8 cellular contexts compared by ENCODE assay signal in the genomic region with DNA sequence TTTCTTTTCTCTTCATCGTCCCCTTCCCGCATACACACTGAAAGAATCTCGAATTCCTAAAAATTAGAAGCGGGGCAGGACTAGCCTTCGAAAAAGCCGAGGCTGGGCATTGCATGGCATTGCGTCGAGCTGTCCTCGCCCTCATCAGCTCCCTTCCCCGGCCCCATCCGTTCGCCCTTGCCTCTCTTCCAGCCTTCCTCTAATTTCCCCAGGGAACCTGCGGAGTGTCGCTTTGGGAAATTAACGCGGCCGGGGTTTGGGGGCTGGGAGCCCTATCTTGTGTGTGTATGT. TPM values are rescaled to one million over a fixed set of nuclear protein-coding genes. Genes with fewer than 3 reads are reported as not detected.
A peak's percentile ranks its signal among the peaks of the same experiment; 100 is the strongest.
DNase-seq lines count a peak whose midpoint lies in the region; ATAC-seq and TF ChIP-seq lines count a peak whose summit lies in the region.

No MANE protein-coding gene starts in this region.

- H3K36me3 Mint-ChIP-seq in activated naive CD4-positive, alpha-beta T cell treated with anti-CD3 and anti-CD28 coated beads, Interleukin-2, amount 50 U/mL, for 72 hours: peaks cover 21 to 32% of the 10 kb centered on the region in 2 donors

- H3K79me2 ChIP-seq in SK-N-SH (ENCODE audit: insufficient read depth): peaks cover 40% of the 10 kb centered on the region

- H3K27ac ChIP-seq in SK-N-SH (ENCODE audit: low read depth in 2 of 2, low read length in 1 of 2): peak overlapping the region; percentile 8 to 95; a peak in 3 of 4 replicates
- H3K27ac ChIP-seq in iPS-20b (ENCODE audit: low read length): no peak overlapping the region
- peak overlapping the region; percentile 95 for H3K27ac ChIP-seq in suprapubic skin

- H3K27me3 ChIP-seq in SK-N-SH (ENCODE audit: insufficient read depth) (no peaks in the 10 kb centered on the region), iPS-20b (ENCODE audit: insufficient read depth, low read length) (peaks cover 12% of the 10 kb centered on the region), suprapubic skin (no peaks in the 10 kb centered on the region)

- H3K9me2 ChIP-seq in SK-N-SH: no peaks in the 10 kb centered on the region

- peaks cover 22 to 54% of the 10 kb centered on the region in 2 experiments for H3K4me1 ChIP-seq in SK-N-SH (ENCODE audit: control insufficient read depth in 1 of 2, insufficient read depth in 2 of 2, low read depth in 1 of 2, low read length in 1 of 2)
- H3K4me1 ChIP-seq in iPS-20b (ENCODE audit: insufficient read depth, low read length): peaks cover 34% of the 10 kb centered on the region; the same call in 1 of the 2 replicates
- H3K4me1 ChIP-seq in suprapubic skin: peaks cover 74% of the 10 kb centered on the region

- H3K27ac Mint-ChIP-seq in activated naive CD4-positive, alpha-beta T cell treated with anti-CD3 and anti-CD28 coated beads, Interleukin-2, amount 50 U/mL, for 72 hours: peak overlapping the region; percentile 30 to 80

- TF ChIP-seq EP300 in SK-N-SH (IDR thresholded peaks at IDR 0.05; ENCODE audit: borderline replicate concordance in 1 of 2, low read depth in 1 of 2, low read length in 1 of 2): no peak
- no peak for TF ChIP-seq EP300 in suprapubic skin (IDR thresholded peaks at IDR 0.05)

- no peak for ATAC-seq in SK-N-SH treated with all-trans-retinoic acid at 6 μM for 48 hours
- no peak for ATAC-seq in activated naive CD4-positive, alpha-beta T cell treated with anti-CD3 and anti-CD28 coated beads, Interleukin-2, amount 50 U/mL, for 72 hours

- peaks cover 40% of the 10 kb centered on the region for H4K20me1 ChIP-seq in SK-N-SH (ENCODE audit: insufficient read depth)

- H3K4me3 ChIP-seq in SK-N-SH (ENCODE audit: low read depth in 2 of 2, low read length in 1 of 2): peak overlapping the region; percentile 82 to 93
- H3K4me3 ChIP-seq in iPS-20b (ENCODE audit: low read length): peak overlapping the region; percentile 98
- H3K4me3 ChIP-seq in suprapubic skin: peak overlapping the region; percentile 79

- no peak for TF ChIP-seq POLR2A in suprapubic skin (IDR thresholded peaks at IDR 0.05)

- TF ChIP-seq CTCF in SK-N-SH (IDR thresholded peaks at IDR 0.05) (no peak), suprapubic skin (IDR thresholded peaks at IDR 0.05) (no peak)

- peaks cover 17 to 20% of the 10 kb centered on the region in 2 experiments for H3K36me3 ChIP-seq in SK-N-SH (replicated peaks in 1 of 2; ENCODE audit: control insufficient read depth in 1 of 2, insufficient read depth in 2 of 2, low read length in 1 of 2)
- H3K36me3 ChIP-seq in iPS-20b (ENCODE audit: insufficient read depth, low read depth, low read length): peaks cover 26% of the 10 kb centered on the region
- H3K36me3 ChIP-seq in suprapubic skin: peaks cover 19% of the 10 kb centered on the region

- POLR2A ChIA-PET in SK-N-SH (lab: Yijun Ruan, JAX): interaction anchor here (0.6 to 4.8 kb wide), 9 partner anchors 10 to 158 kb away, joined by 3 to 89 read pairs (median 4); a partner anchor contains a TSS

- peak overlapping the region; percentile 96 for H3K4me2 ChIP-seq in SK-N-SH

- peaks cover 22% of the 10 kb centered on the region for H3F3A ChIP-seq in SK-N-SH (replicated peaks; ENCODE audit: insufficient read depth)

- DNase-seq in SK-N-SH (no peak), suprapubic skin (ENCODE audit: low spot score in 2 of 2) (no peak), DMS79 (lab: John Stamatoyannopoulos, UW) (no peak), medulla oblongata (ENCODE audit: extremely low spot score) (no peak), NCI-H187 (lab: John Stamatoyannopoulos, UW) (no peak)
- no peak for DNase-seq in activated naive CD4-positive, alpha-beta T cell treated with anti-CD3 and anti-CD28 coated beads, Interleukin-2, amount 50 U/mL, for 72 hours (ENCODE audit: low spot score in 2 of 2)

- CTCF ChIA-PET in SK-N-SH (lab: Yijun Ruan, JAX): interaction anchor here (0.6 to 15.2 kb wide), 24 partner anchors 11 to 217 kb away, joined by 3 to 343 read pairs (median 4); a partner anchor contains a TSS

- H2AFZ ChIP-seq in SK-N-SH (ENCODE audit: low read depth): no peak overlapping the region

- H3K9me3 ChIP-seq in SK-N-SH: no peaks in the 10 kb centered on the region
- H3K9me3 ChIP-seq in iPS-20b (ENCODE audit: insufficient read depth, low read depth, low read length): no peaks in the 10 kb centered on the region
- no peaks in the 10 kb centered on the region for H3K9me3 ChIP-seq in suprapubic skin

- WGBS in SK-N-SH (ENCODE audit: low lambda C conversion rate): 2% methylated on average over 15 of the region's 17 CpGs
- WGBS in suprapubic skin: under 1% methylated on average over 17 of the region's 17 CpGs

- no peak for TF ChIP-seq RAD21 in SK-N-SH (IDR thresholded peaks at IDR 0.05; ENCODE audit: low read length)

- no peaks in the 10 kb centered on the region for H3K9me3 Mint-ChIP-seq in activated naive CD4-positive, alpha-beta T cell treated with anti-CD3 and anti-CD28 coated beads, Interleukin-2, amount 50 U/mL, for 72 hours

- peak overlapping the region; percentile 90 for H3K9ac ChIP-seq in SK-N-SH
- H3K9ac ChIP-seq in iPS-20b (ENCODE audit: low read depth, low read length): peak overlapping the region; percentile 90; the same call in 1 of the 2 replicates

TF ChIP-seq in SK-N-SH treated with all-trans-retinoic acid at 6 μM for 48 hours, 23 proteins besides CTCF, POLR2A, EP300 and RAD21:
- TF ChIP-seq ZFP30 (CRISPR knock-in tag; IDR thresholded peaks at IDR 0.05): no peak
- TF ChIP-seq, protein P1, sequence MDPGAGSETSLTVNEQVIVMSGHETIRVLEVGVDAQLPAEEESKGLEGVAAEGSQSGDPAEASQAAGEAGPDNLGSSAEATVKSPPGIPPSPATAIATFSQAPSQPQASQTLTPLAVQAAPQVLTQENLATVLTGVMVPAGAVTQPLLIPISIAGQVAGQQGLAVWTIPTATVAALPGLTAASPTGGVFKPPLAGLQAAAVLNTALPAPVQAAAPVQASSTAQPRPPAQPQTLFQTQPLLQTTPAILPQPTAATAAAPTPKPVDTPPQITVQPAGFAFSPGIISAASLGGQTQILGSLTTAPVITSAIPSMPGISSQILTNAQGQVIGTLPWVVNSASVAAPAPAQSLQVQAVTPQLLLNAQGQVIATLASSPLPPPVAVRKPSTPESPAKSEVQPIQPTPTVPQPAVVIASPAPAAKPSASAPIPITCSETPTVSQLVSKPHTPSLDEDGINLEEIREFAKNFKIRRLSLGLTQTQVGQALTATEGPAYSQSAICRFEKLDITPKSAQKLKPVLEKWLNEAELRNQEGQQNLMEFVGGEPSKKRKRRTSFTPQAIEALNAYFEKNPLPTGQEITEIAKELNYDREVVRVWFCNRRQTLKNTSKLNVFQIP (CRISPR knock-in tag; IDR thresholded peaks at IDR 0.05; ENCODE audit: borderline replicate concordance, low read depth): no peak
- TF ChIP-seq, protein P2, sequence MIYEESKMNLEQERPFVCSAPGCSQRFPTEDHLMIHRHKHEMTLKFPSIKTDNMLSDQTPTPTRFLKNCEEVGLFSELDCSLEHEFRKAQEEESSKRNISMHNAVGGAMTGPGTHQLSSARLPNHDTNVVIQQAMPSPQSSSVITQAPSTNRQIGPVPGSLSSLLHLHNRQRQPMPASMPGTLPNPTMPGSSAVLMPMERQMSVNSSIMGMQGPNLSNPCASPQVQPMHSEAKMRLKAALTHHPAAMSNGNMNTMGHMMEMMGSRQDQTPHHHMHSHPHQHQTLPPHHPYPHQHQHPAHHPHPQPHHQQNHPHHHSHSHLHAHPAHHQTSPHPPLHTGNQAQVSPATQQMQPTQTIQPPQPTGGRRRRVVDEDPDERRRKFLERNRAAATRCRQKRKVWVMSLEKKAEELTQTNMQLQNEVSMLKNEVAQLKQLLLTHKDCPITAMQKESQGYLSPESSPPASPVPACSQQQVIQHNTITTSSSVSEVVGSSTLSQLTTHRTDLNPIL (CRISPR knock-in tag; IDR thresholded peaks at IDR 0.05; ENCODE audit: low read depth): no peak

RNA-seq across cellular contexts. Expression of a gene that starts 1.1 kb away (rescaled TPM):
- polyA plus RNA-seq in SK-N-SH (2012; rRNA removed): 391 and 661 TPM in 2 replicates
- 526 and 613 TPM in 2 replicates for polyA plus RNA-seq in SK-N-SH (2012; cell fraction: cytosol; rRNA removed)
- 247 and 291 TPM in 2 replicates for polyA plus RNA-seq in SK-N-SH (2012; cell fraction: nucleus; rRNA removed)
- total RNA-seq in activated naive CD4-positive, alpha-beta T cell treated with anti-CD3 and anti-CD28 coated beads, Interleukin-2, amount 50 U/mL, for 72 hours: 100 to 1,000 TPM in 1 of 2 donors, 10 to 100 TPM in 1; 76.0 to 163 TPM
- total RNA-seq in suprapubic skin: 100 to 1,000 TPM in 2 of 4 donors, 10 to 100 TPM in 2; 91.2 to 128 (median 99.8) TPM

RNA-seq across cellular contexts. Expression of a gene that starts 5.1 kb away (rescaled TPM):
- polyA plus RNA-seq in SK-N-SH (2012; rRNA removed): 0.72 and 1.1 TPM in 2 replicates
- polyA plus RNA-seq in SK-N-SH (2012; cell fraction: cytosol; rRNA removed): 0.14 and 0.21 TPM in 2 replicates
- 7.2 and 9.8 TPM in 2 replicates for polyA plus RNA-seq in SK-N-SH (2012; cell fraction: nucleus; rRNA removed)
- 100 to 1,000 TPM in 1 of 2 donors, 10 to 100 TPM in 1; 71.3 to 117 TPM for total RNA-seq in activated naive CD4-positive, alpha-beta T cell treated with anti-CD3 and anti-CD28 coated beads, Interleukin-2, amount 50 U/mL, for 72 hours
- 1 to 10 TPM in 1 of 4 donors, under 1 TPM in 1, not detected in 2; 0.60 to 1.4 TPM for total RNA-seq in suprapubic skin

RNA-seq across cellular contexts. Expression of a gene that starts 14.3 kb away (rescaled TPM):
- 535 and 624 TPM in 2 replicates for polyA plus RNA-seq in SK-N-SH (2012; rRNA removed)
- polyA plus RNA-seq in SK-N-SH (2012; cell fraction: cytosol; rRNA removed): 310 and 447 TPM in 2 replicates
- 217 and 351 TPM in 2 replicates for polyA plus RNA-seq in SK-N-SH (2012; cell fraction: nucleus; rRNA removed)
- 100 to 1,000 TPM; 149 to 275 TPM for total RNA-seq in activated naive CD4-positive, alpha-beta T cell treated with anti-CD3 and anti-CD28 coated beads, Interleukin-2, amount 50 U/mL, for 72 hours
- total RNA-seq in suprapubic skin: 100 to 1,000 TPM; 147 to 195 (median 180) TPM

RNA-seq across cellular contexts. Expression of a gene that starts 22.1 kb away (rescaled TPM):
- 0.02 TPM in 1 of 2 replicates, not detected in the other for polyA plus RNA-seq in SK-N-SH (2012; rRNA removed)
- polyA plus RNA-seq in SK-N-SH (2012; cell fraction: cytosol; rRNA removed): 0.01 TPM in 2 replicates
- not detected in 2 replicates for polyA plus RNA-seq in SK-N-SH (2012; cell fraction: nucleus; rRNA removed)
- total RNA-seq in activated naive CD4-positive, alpha-beta T cell treated with anti-CD3 and anti-CD28 coated beads, Interleukin-2, amount 50 U/mL, for 72 hours: 100 to 1,000 TPM; 165 to 244 TPM
- 1 to 10 TPM; 2.5 to 5.4 (median 3.9) TPM for total RNA-seq in suprapubic skin

RNA-seq across cellular contexts. Expression of a gene that starts 43.4 kb away (rescaled TPM):
- 191 and 231 TPM in 2 replicates for polyA plus RNA-seq in SK-N-SH (2012; rRNA removed)
- 134 and 163 TPM in 2 replicates for polyA plus RNA-seq in SK-N-SH (2012; cell fraction: cytosol; rRNA removed)
- 340 and 362 TPM in 2 replicates for polyA plus RNA-seq in SK-N-SH (2012; cell fraction: nucleus; rRNA removed)
- 10 to 100 TPM; 34.2 to 42.9 TPM for total RNA-seq in activated naive CD4-positive, alpha-beta T cell treated with anti-CD3 and anti-CD28 coated beads, Interleukin-2, amount 50 U/mL, for 72 hours
- 10 to 100 TPM; 50.2 to 70.7 (median 66.6) TPM for total RNA-seq in suprapubic skin

Comparison
In these comparisons a context has a peak if more than half of its experiments do, and no peak if none do; other contexts are left out.
1. RNA of a gene that starts 5.1 kb away (total RNA-seq): 71.3 to 117 TPM in activated naive CD4-positive, alpha-beta T cell treated with anti-CD3 and anti-CD28 coated beads, Interleukin-2, amount 50 U/mL, for 72 hours; 0.60 to 1.4 TPM in suprapubic skin; every median in the first group is over 10 times any median in the second.
2. Peak in every context shown above with its lines, with median percentiles within 50 percentile points of each other: H3K4me3 ChIP-seq.